Comparison of ENCODE assay signal across 18 cellular contexts in the genomic region with DNA sequence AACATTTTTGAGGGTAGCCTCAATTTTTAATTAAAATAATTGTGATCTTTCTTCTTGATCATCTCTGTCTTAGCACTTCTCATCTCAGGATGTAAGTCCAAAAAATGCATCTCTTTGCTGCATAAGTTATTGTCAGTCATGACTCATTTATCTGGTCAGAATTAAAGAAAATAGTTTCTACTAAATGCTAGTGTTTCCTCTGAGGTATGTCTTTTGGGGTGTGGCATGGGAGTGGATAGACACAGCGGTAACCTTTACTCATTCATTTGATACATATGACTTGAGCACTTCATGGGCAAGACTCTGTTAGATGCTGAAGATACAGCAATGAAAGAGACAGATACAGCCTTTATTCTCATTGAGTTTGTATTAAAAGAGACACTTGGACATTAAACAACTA.
DNase-seq lines count a peak whose midpoint lies in the region; ATAC-seq, FAIRE-seq and TF ChIP-seq lines count a peak whose summit lies in the region.
"Had no signal": no experiment of that assay in that cellular context is flagged by ENCODE, and none has a peak within 500 bp of the region (broad histone marks: within the 10 kb centered on the region; RNA-seq: fewer than 3 reads in every experiment).

No MANE protein-coding gene starts in this region.

- CTCF ChIA-PET in A549 (lab: Yijun Ruan, JAX): no interaction called here

- peak overlapping the region; percentile 75 to 85 for H3K27ac ChIP-seq in A549
- H3K27ac ChIP-seq in GM23338 (ENCODE audit: low read depth): no peak overlapping the region
- H3K27ac ChIP-seq: heart right ventricle, upper lobe of right lung had no signal

- H3K9me3 Mint-ChIP-seq in GM23338 (peaks cover 7% of the 10 kb centered on the region; the same call in 2 of the 3 replicates), immature natural killer cell (peaks cover 0 to 3% (median 0%) of the 10 kb centered on the region in 6 donors), glutamatergic neuron (ENCODE audit: unreplicated experiment) (peaks cover 2% of the 10 kb centered on the region)
- H3K9me3 Mint-ChIP-seq: activated naive CD8-positive, alpha-beta T cell treated with anti-CD3 and anti-CD28 coated beads for 36 hours had no signal

- no peak overlapping the region for H3K4me3 ChIP-seq in A549
- no peak overlapping the region for H3K4me3 ChIP-seq in adipocyte (ENCODE audit: low read length)
- no peak overlapping the region for H3K4me3 ChIP-seq in foreskin fibroblast (ENCODE audit: low read depth in 1 of 2, low read length in 2 of 2)
- H3K4me3 ChIP-seq in GM23338: no peak overlapping the region
- H3K4me3 ChIP-seq: heart right ventricle, K562, upper lobe of right lung had no signal

- WGBS in A549 (ENCODE audit: missing lambda C conversion rate): 3% methylated on average over 1 of the region's 1 CpG

- no peak for FAIRE-seq in A549 (lab: Jason Lieb, UNC)
- FAIRE-seq: K562 had no signal

- no peaks in the 10 kb centered on the region for H3F3A ChIP-seq in GM23338 (replicated peaks; ENCODE audit: low read depth)

- H3K27me3 ChIP-seq in adipocyte (replicated peaks; ENCODE audit: control insufficient read depth, insufficient read depth, low read length): no peaks in the 10 kb centered on the region
- no peaks in the 10 kb centered on the region for H3K27me3 ChIP-seq in GM23338 (ENCODE audit: insufficient read depth)
- H3K27me3 ChIP-seq: heart right ventricle, upper lobe of right lung had no signal

- H3K4me1 ChIP-seq in A549 (peaks cover 23% of the 10 kb centered on the region), adipocyte (ENCODE audit: control insufficient read depth, insufficient read depth, low read length) (peaks cover 14% of the 10 kb centered on the region), GM23338 (ENCODE audit: insufficient read depth) (no peaks in the 10 kb centered on the region)
- H3K4me1 ChIP-seq: heart right ventricle, upper lobe of right lung had no signal

- no peak for TF ChIP-seq RAD21 in A549 (conservative IDR thresholded peaks at IDR 0.05 in 1 of 2, IDR thresholded peaks at IDR 0.05 in 1 of 2)

- H3K9me2 ChIP-seq in GM23338 (ENCODE audit: insufficient read depth): 0 out of 2 replicates have a peak, but pooled peaks cover 5% of the 10 kb centered on the region

- H3K9ac ChIP-seq in adipocyte (ENCODE audit: low read length): no peak overlapping the region

- DNase-seq in A549 (ENCODE audit: low read depth in 1 of 2, low spot score in 1 of 2) (peak; percentile 16 to 84), HPDE6-E6E7 (ENCODE audit: extremely low spot score) (peak; percentile 50), adipocyte (ENCODE audit: low read depth) (peak; percentile 49), foreskin fibroblast (peak; percentile 12 to 47), GM23338 (ENCODE audit: low spot score) (no peak), immature natural killer cell (no peak), glutamatergic neuron (no peak)
- no peak for DNase-seq in stimulated activated CD4-positive, alpha-beta T cell treated with anti-CD3 and anti-CD28 coated beads, Interleukin-15, amount 100 ng/mL, for 24 hours
- DNase-seq: activated CD4-positive, alpha-beta T cell treated with anti-CD3 and anti-CD28 coated beads for 4 hours; activated naive CD8-positive, alpha-beta T cell treated with anti-CD3 and anti-CD28 coated beads for 36 hours; cerebellar nuclear complex; heart right ventricle; left cardiac atrium; NK-92 treated with Interleukin-12 subunit alpha and Interleukin-12 subunit beta, amount 100 ng/mL, for 24 hours; occipital lobe; stimulated activated naive B cell treated with anti-CD40 and anti-IgM and Interleukin-4, amounts not matched to agents 10 μg/mL and 1 μg/mL and 100 μg/mL, for 72 hours; upper lobe of right lung had no signal

- H2AFZ ChIP-seq in GM23338: no peak overlapping the region

- H4K20me1 ChIP-seq in GM23338 (replicated peaks; ENCODE audit: insufficient read depth): no peaks in the 10 kb centered on the region

- ATAC-seq in A549: peak; percentile 96 to 98
- ATAC-seq in GM23338: no peak
- ATAC-seq: heart right ventricle; K562; left cardiac atrium; stimulated activated naive B cell treated with anti-CD40 and anti-IgM and Interleukin-4, amounts not matched to agents 10 μg/mL and 1 μg/mL and 100 μg/mL, for 72 hours; upper lobe of right lung had no signal

- H3K4me3 Mint-ChIP-seq in GM23338 (no peak overlapping the region), immature natural killer cell (no peak overlapping the region), glutamatergic neuron (ENCODE audit: unreplicated experiment) (no peak overlapping the region)
- H3K4me3 Mint-ChIP-seq: activated naive CD8-positive, alpha-beta T cell treated with anti-CD3 and anti-CD28 coated beads for 36 hours; stimulated activated naive B cell treated with anti-CD40 and anti-IgM and Interleukin-4, amounts not matched to agents 10 μg/mL and 1 μg/mL and 100 μg/mL, for 72 hours had no signal

- TF ChIP-seq CTCF in A549 (IDR thresholded peaks at IDR 0.05) (no peak), foreskin fibroblast (IDR thresholded peaks at IDR 0.05; ENCODE audit: low read depth, low read length) (no peak), GM23338 (conservative IDR thresholded peaks at IDR 0.05; ENCODE audit: low read depth in 2 of 2) (no peak), glutamatergic neuron (IDR thresholded peaks at IDR 0.05; ENCODE audit: partially characterized antibody, unreplicated experiment) (no peak)

- TF ChIP-seq EP300 in A549 (IDR thresholded peaks at IDR 0.05): no peak

- TF ChIP-seq POLR2A in A549 (IDR thresholded peaks at IDR 0.05; ENCODE audit: low read length): no peak

- H3K36me3 Mint-ChIP-seq in GM23338 (ENCODE audit: low read depth): no peaks in the 10 kb centered on the region; the same call in 2 of the 3 replicates
- no peaks in the 10 kb centered on the region for H3K36me3 Mint-ChIP-seq in immature natural killer cell
- no peaks in the 10 kb centered on the region for H3K36me3 Mint-ChIP-seq in glutamatergic neuron (ENCODE audit: unreplicated experiment)
- H3K36me3 Mint-ChIP-seq: activated naive CD8-positive, alpha-beta T cell treated with anti-CD3 and anti-CD28 coated beads for 36 hours; stimulated activated naive B cell treated with anti-CD40 and anti-IgM and Interleukin-4, amounts not matched to agents 10 μg/mL and 1 μg/mL and 100 μg/mL, for 72 hours had no signal

- peak overlapping the region; percentile 66 for H3K4me2 ChIP-seq in A549
- no peak overlapping the region for H3K4me2 ChIP-seq in GM23338

- H3K4me1 Mint-ChIP-seq in GM23338 (no peaks in the 10 kb centered on the region), immature natural killer cell (no peaks in the 10 kb centered on the region), glutamatergic neuron (ENCODE audit: low read depth, unreplicated experiment) (peaks cover 12% of the 10 kb centered on the region)
- H3K4me1 Mint-ChIP-seq: activated naive CD8-positive, alpha-beta T cell treated with anti-CD3 and anti-CD28 coated beads for 36 hours; stimulated activated naive B cell treated with anti-CD40 and anti-IgM and Interleukin-4, amounts not matched to agents 10 μg/mL and 1 μg/mL and 100 μg/mL, for 72 hours had no signal

- no peak overlapping the region for H3K27ac Mint-ChIP-seq in GM23338
- H3K27ac Mint-ChIP-seq in immature natural killer cell: no peak overlapping the region
- H3K27ac Mint-ChIP-seq in glutamatergic neuron (ENCODE audit: unreplicated experiment): no peak overlapping the region
- H3K27ac Mint-ChIP-seq: activated naive CD8-positive, alpha-beta T cell treated with anti-CD3 and anti-CD28 coated beads for 36 hours; stimulated activated naive B cell treated with anti-CD40 and anti-IgM and Interleukin-4, amounts not matched to agents 10 μg/mL and 1 μg/mL and 100 μg/mL, for 72 hours had no signal

- peaks cover 2% of the 10 kb centered on the region for H3K27me3 Mint-ChIP-seq in GM23338 (ENCODE audit: insufficient read depth, low read depth, poor library complexity)
- H3K27me3 Mint-ChIP-seq in immature natural killer cell (ENCODE audit: low read depth in 3 of 3): peaks cover 0 to 3% (median 0%) of the 10 kb centered on the region in 3 donors
- peaks cover 3% of the 10 kb centered on the region for H3K27me3 Mint-ChIP-seq in glutamatergic neuron (ENCODE audit: unreplicated experiment)
- H3K27me3 Mint-ChIP-seq: activated naive CD8-positive, alpha-beta T cell treated with anti-CD3 and anti-CD28 coated beads for 36 hours had no signal

- H3K9me3 ChIP-seq in A549: peaks cover 13% of the 10 kb centered on the region
- no peaks in the 10 kb centered on the region for H3K9me3 ChIP-seq in adipocyte (ENCODE audit: control insufficient read depth, low read length)
- H3K9me3 ChIP-seq: upper lobe of right lung had no signal

- no peaks in the 10 kb centered on the region for H3K79me2 ChIP-seq in GM23338 (replicated peaks; ENCODE audit: insufficient read depth)

- H3K36me3 ChIP-seq in adipocyte (ENCODE audit: control insufficient read depth, insufficient read depth, low read length, severe bottlenecking): no peaks in the 10 kb centered on the region
- no peaks in the 10 kb centered on the region for H3K36me3 ChIP-seq in GM23338 (ENCODE audit: insufficient read depth)
- H3K36me3 ChIP-seq: heart right ventricle, upper lobe of right lung had no signal

- POLR2A ChIA-PET in A549 (lab: Yijun Ruan, JAX): no interaction called here

TF ChIP-seq in A549, 52 proteins besides CTCF, POLR2A, EP300 and RAD21:
- TF ChIP-seq, protein P1, sequence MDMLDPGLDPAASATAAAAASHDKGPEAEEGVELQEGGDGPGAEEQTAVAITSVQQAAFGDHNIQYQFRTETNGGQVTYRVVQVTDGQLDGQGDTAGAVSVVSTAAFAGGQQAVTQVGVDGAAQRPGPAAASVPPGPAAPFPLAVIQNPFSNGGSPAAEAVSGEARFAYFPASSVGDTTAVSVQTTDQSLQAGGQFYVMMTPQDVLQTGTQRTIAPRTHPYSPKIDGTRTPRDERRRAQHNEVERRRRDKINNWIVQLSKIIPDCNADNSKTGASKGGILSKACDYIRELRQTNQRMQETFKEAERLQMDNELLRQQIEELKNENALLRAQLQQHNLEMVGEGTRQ (IDR thresholded peaks at IDR 0.05): no peak
- TF ChIP-seq FOSL2 (IDR thresholded peaks at IDR 0.05): no peak
- TF ChIP-seq FOSL2 (CRISPR knock-in tag; IDR thresholded peaks at IDR 0.05): peak; percentile 75
TF ChIP-seq in A549: peak in this region for 1.

Comparison
In these comparisons a context has a peak if more than half of its experiments do, and no peak if none do; other contexts are left out.
1. DNase-seq: peak in A549 (2 of 2), HPDE6-E6E7 (single experiment), adipocyte (single experiment) and foreskin fibroblast (2 of 2); none in stimulated activated CD4-positive, alpha-beta T cell treated with anti-CD3 and anti-CD28 coated beads, Interleukin-15, amount 100 ng/mL, for 24 hours (single experiment), GM23338 (single experiment), immature natural killer cell (0 of 3) and glutamatergic neuron (single experiment).